18 cellular contexts compared by ENCODE assay signal in genomic region chr20:42779216-42779615, GRCh38.
DNase-seq lines count a peak whose midpoint lies in the region; ATAC-seq, FAIRE-seq and TF ChIP-seq lines count a peak whose summit lies in the region.
"Had no signal": no experiment of that assay in that cellular context is flagged by ENCODE, and none has a peak within 500 bp of the region (broad histone marks: within the 10 kb centered on the region; RNA-seq: fewer than 3 reads in every experiment).

No MANE protein-coding gene starts in this region.

- H3K4me3 ChIP-seq in A673 (ENCODE audit: low read depth, low read length, poor library complexity, severe bottlenecking) (no peak overlapping the region), HEK293 (ENCODE audit: low read depth, low read length) (no peak overlapping the region), endothelial cell of umbilical vein (replicated peaks in 1 of 3; ENCODE audit: insufficient read depth in 1 of 3, low read depth in 1 of 3, low read length in 3 of 3) (no peak overlapping the region)
- no peak overlapping the region for H3K4me3 ChIP-seq in naive thymus-derived CD4-positive, alpha-beta T cell (ENCODE audit: low read length)
- H3K4me3 ChIP-seq: HAP-1, SK-N-MC had no signal

- H3K9me3 Mint-ChIP-seq in naive thymus-derived CD4-positive, alpha-beta T cell, result peaks cover 0 to 18% (median 5%) of the 10 kb centered on the region in 11 donors

- no peaks in the 10 kb centered on the region for H3K27me3 ChIP-seq in A673 (replicated peaks; ENCODE audit: insufficient read depth, low read depth, low read length, poor library complexity)
- H3K27me3 ChIP-seq in endothelial cell of umbilical vein (ENCODE audit: control insufficient read depth in 2 of 2, insufficient read depth in 2 of 2, low read length in 2 of 2), result no peaks in the 10 kb centered on the region
- no peaks in the 10 kb centered on the region for H3K27me3 ChIP-seq in naive thymus-derived CD4-positive, alpha-beta T cell (ENCODE audit: control insufficient read depth in 2 of 2, insufficient read depth in 2 of 2, low read length in 2 of 2)

- H3K27ac ChIP-seq in A673 (ENCODE audit: low read depth, low read length, poor library complexity, severe bottlenecking) (no peak overlapping the region), HEK293 (ENCODE audit: extremely low read depth, low read depth, low read length) (no peak overlapping the region), endothelial cell of umbilical vein (ENCODE audit: insufficient read depth, low read depth, low read length) (no peak overlapping the region)
- no peak overlapping the region for H3K27ac ChIP-seq in naive thymus-derived CD4-positive, alpha-beta T cell (ENCODE audit: low read depth, low read length)
- H3K27ac ChIP-seq: C4-2B, SK-N-MC had no signal

- H3K4me1 ChIP-seq in A673 (ENCODE audit: insufficient read depth, low read length, poor library complexity, severe bottlenecking) (no peaks in the 10 kb centered on the region), HEK293 (ENCODE audit: control insufficient read depth, insufficient read depth, low read length) (no peaks in the 10 kb centered on the region), endothelial cell of umbilical vein (ENCODE audit: control insufficient read depth, extremely low read depth, insufficient read depth, low read length) (no peaks in the 10 kb centered on the region)
- no peaks in the 10 kb centered on the region for H3K4me1 ChIP-seq in naive thymus-derived CD4-positive, alpha-beta T cell (ENCODE audit: control insufficient read depth in 2 of 2, insufficient read depth in 2 of 2, low read length in 2 of 2)
- H3K4me1 ChIP-seq: HAP-1 had no signal

- BruUV-seq in A673 (replicated peaks; lab: Mats Ljungman, UMichigan) (no TSS peak), endothelial cell of umbilical vein (replicated peaks; lab: Mats Ljungman, UMichigan) (no TSS peak)

- H3K4me1 Mint-ChIP-seq in naive thymus-derived CD4-positive, alpha-beta T cell, result peaks cover 0 to 1% (median 0%) of the 10 kb centered on the region in 7 donors

- CTCF ChIA-PET in A673 (lab: Charles Lee), result no interaction called here
- CTCF ChIA-PET in HEK293 (lab: Yijun Ruan, JAX), result no interaction called here
- CTCF ChIA-PET in endothelial cell of umbilical vein (lab: Charles Lee), result no interaction called here
- CTCF ChIA-PET in naive thymus-derived CD4-positive, alpha-beta T cell (lab: Charles Lee), result no interaction called here

- intact Hi-C loops in A673 (cut with micrococcal nuclease; ENCODE audit: unreplicated experiment) (no loop called here), endothelial cell of umbilical vein (cut with micrococcal nuclease) (no loop called here)
- intact Hi-C loops in naive thymus-derived CD4-positive, alpha-beta T cell (cut with micrococcal nuclease), result no loop called here

- H3K9me3 ChIP-seq in A673 (ENCODE audit: low read depth, low read length, poor library complexity, severe bottlenecking) (no peaks in the 10 kb centered on the region), HEK293 (ENCODE audit: control insufficient read depth, insufficient read depth, low read depth, low read length) (no peaks in the 10 kb centered on the region), endothelial cell of umbilical vein (replicated peaks; ENCODE audit: control insufficient read depth, insufficient read depth, low read length) (peaks cover 14% of the 10 kb centered on the region)
- peaks cover 0 to 5% (median 0%) of the 10 kb centered on the region in 3 experiments for H3K9me3 ChIP-seq in naive thymus-derived CD4-positive, alpha-beta T cell (ENCODE audit: control insufficient read depth in 2 of 3, low read length in 3 of 3)
- H3K9me3 ChIP-seq: HAP-1 had no signal

- H3K36me3 ChIP-seq in A673 (ENCODE audit: insufficient read depth, low read length, poor library complexity, severe bottlenecking) (no peaks in the 10 kb centered on the region), HEK293 (ENCODE audit: control insufficient read depth in 2 of 2, insufficient read depth in 1 of 2, low read length in 2 of 2) (no peaks in the 10 kb centered on the region), endothelial cell of umbilical vein (ENCODE audit: control insufficient read depth in 2 of 2, extremely low read depth in 1 of 2, insufficient read depth in 2 of 2, low read length in 2 of 2) (no peaks in the 10 kb centered on the region)
- H3K36me3 ChIP-seq in naive thymus-derived CD4-positive, alpha-beta T cell (ENCODE audit: control insufficient read depth in 2 of 3, insufficient read depth in 3 of 3, low read length in 3 of 3), result no peaks in the 10 kb centered on the region
- H3K36me3 ChIP-seq: HAP-1 had no signal

- H3K4me3 Mint-ChIP-seq in naive thymus-derived CD4-positive, alpha-beta T cell, result no peak overlapping the region
- H3K4me3 Mint-ChIP-seq: T-helper 2 cell treated with Interferon-gamma antibody and Interleukin-4, amounts not matched to agents 5 μg/mL and 100 μg/mL, for 36 hours had no signal

- H3K9me1 ChIP-seq in endothelial cell of umbilical vein (replicated peaks; ENCODE audit: control insufficient read depth, extremely low read depth, insufficient read depth, low read length), result no peaks in the 10 kb centered on the region

- no peak for TF ChIP-seq POLR2A in endothelial cell of umbilical vein (IDR thresholded peaks at IDR 0.05; ENCODE audit: low read depth, low read length)

- POLR2A ChIA-PET in A673 (lab: Charles Lee; ENCODE audit: low non-redundant PET) (no interaction called here), HEK293 (lab: Yijun Ruan, JAX) (interaction anchor here (0.6 kb wide), 1 partner anchor 233 kb away, joined by 3 read pairs; no protein-coding TSS in a partner anchor), endothelial cell of umbilical vein (lab: Charles Lee) (no interaction called here)
- POLR2A ChIA-PET in naive thymus-derived CD4-positive, alpha-beta T cell (lab: Charles Lee), result no interaction called here

- FAIRE-seq in endothelial cell of umbilical vein (lab: Jason Lieb, UNC), result no peak

- H3K27ac Mint-ChIP-seq in naive thymus-derived CD4-positive, alpha-beta T cell, result no peak overlapping the region
- H3K27ac Mint-ChIP-seq: T-helper 2 cell treated with Interferon-gamma antibody and Interleukin-4, amounts not matched to agents 5 μg/mL and 100 μg/mL, for 36 hours had no signal

- no peaks in the 10 kb centered on the region for H4K20me1 ChIP-seq in endothelial cell of umbilical vein (replicated peaks; ENCODE audit: control insufficient read depth, extremely low read depth, insufficient read depth, low read length)

- no peak for ATAC-seq in naive thymus-derived CD4-positive, alpha-beta T cell

- no peaks in the 10 kb centered on the region for H3K36me3 Mint-ChIP-seq in naive thymus-derived CD4-positive, alpha-beta T cell

- no peak overlapping the region for H2AFZ ChIP-seq in endothelial cell of umbilical vein (ENCODE audit: low read depth, low read length)

- DNase-seq in A673 (ENCODE audit: low spot score) (peak; percentile 3), NCI-H446 treated with DMSO at 0.1 percent for 48 hours (lab: John Stamatoyannopoulos, UW) (peak; percentile 2), endothelial cell of umbilical vein (ENCODE audit: low read depth, low spot score) (no peak), GF-D8 (lab: John Stamatoyannopoulos, UW) (no peak), GM19238 (ENCODE audit: insufficient read length, low spot score) (no peak)
- no peak for DNase-seq in naive thymus-derived CD4-positive, alpha-beta T cell
- DNase-seq: ACHN, DMS153, GDM1, NCI-H1930, NCI-H510A, OCI-M1, Right ventricle myocardium superior had no signal

- no peak overlapping the region for H3K4me2 ChIP-seq in endothelial cell of umbilical vein (ENCODE audit: insufficient read depth, low read length)

- no peaks in the 10 kb centered on the region for H3K79me2 ChIP-seq in endothelial cell of umbilical vein (ENCODE audit: control insufficient read depth, insufficient read depth, low read length)

- H3K9ac ChIP-seq in endothelial cell of umbilical vein (replicated peaks; ENCODE audit: extremely low read depth, insufficient read depth, low read length), result no peak overlapping the region

- peaks cover 0 to 5% (median 0%) of the 10 kb centered on the region in 5 donors for H3K27me3 Mint-ChIP-seq in naive thymus-derived CD4-positive, alpha-beta T cell

- TF ChIP-seq CTCF in A673 (conservative IDR thresholded peaks at IDR 0.05; ENCODE audit: low read depth, low read length) (no peak), HEK293 (tag by site-specific recombination; IDR thresholded peaks at IDR 0.05) (no peak), endothelial cell of umbilical vein (IDR thresholded peaks at IDR 0.05; ENCODE audit: extremely low read depth in 1 of 2, insufficient read depth in 1 of 2, low read depth in 1 of 2, low read length in 2 of 2) (no peak)

- dilution Hi-C loops in endothelial cell of umbilical vein (cut with MboI; ENCODE audit: extremely low pct_ligation_motif_present, low sequenced_read_pairs), result no loop called here

TF ChIP-seq in HEK293, 187 proteins besides CTCF, POLR2A, EP300 and RAD21:
- TF ChIP-seq ZNF585B (tag by site-specific recombination; IDR thresholded peaks at IDR 0.05) (no peak), GLIS1 (tag by site-specific recombination; IDR thresholded peaks at IDR 0.05) (peak; percentile 17; the same call in 1 of the 2 replicates)
TF ChIP-seq in HEK293: peak in this region for 1.

TF ChIP-seq in endothelial cell of umbilical vein, 7 proteins besides CTCF, POLR2A, EP300 and RAD21:
- no peak for TF ChIP-seq MYC (IDR thresholded peaks at IDR 0.05; ENCODE audit: low read depth, low read length)
- no peak for TF ChIP-seq EZH2 (IDR thresholded peaks at IDR 0.05; ENCODE audit: borderline replicate concordance, low read depth, low read length, severe bottlenecking)
- TF ChIP-seq JUN (IDR thresholded peaks at IDR 0.05; ENCODE audit: borderline replicate concordance, insufficient read depth, insufficient read length, low read depth), result peak; percentile 1
- TF ChIP-seq FOS (IDR thresholded peaks at IDR 0.05; ENCODE audit: borderline replicate concordance, insufficient read depth, low read length), result no peak
- no peak for TF ChIP-seq GATA2 (IDR thresholded peaks at IDR 0.05; ENCODE audit: insufficient read depth, insufficient read length, low read depth, low read length)

Comparison
In these comparisons a context has a peak if more than half of its experiments do, and no peak if none do; other contexts are left out.
1. DNase-seq: peak in A673 (single experiment) and NCI-H446 treated with DMSO at 0.1 percent for 48 hours (single experiment); none in endothelial cell of umbilical vein (single experiment), GF-D8 (single experiment), GM19238 (single experiment) and naive thymus-derived CD4-positive, alpha-beta T cell (0 of 9).